25 cellular contexts compared by ENCODE assay signal in the genomic region with DNA sequence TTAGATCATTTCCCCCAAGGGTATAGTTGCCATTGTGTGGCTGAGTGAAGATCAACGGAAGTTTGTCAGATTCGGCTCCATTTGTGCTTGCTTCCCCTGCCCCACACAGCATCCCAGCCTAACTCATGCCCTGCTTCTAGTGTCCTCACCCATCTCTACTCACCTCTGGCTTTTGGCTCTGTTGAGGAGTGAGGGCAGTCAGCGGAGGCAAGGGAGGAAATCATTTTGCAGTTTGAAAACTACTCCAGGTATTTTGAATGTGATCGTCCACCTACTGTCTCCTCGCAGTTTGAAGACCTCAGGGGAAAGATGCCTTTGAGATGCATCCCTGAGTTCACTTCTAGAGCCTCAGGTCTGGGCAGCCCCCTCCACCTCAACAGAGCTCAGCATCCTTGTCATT.
DNase-seq lines count a peak whose midpoint lies in the region; ATAC-seq and TF ChIP-seq lines count a peak whose summit lies in the region.
"Had no signal": no experiment of that assay in that cellular context is flagged by ENCODE, and none has a peak within 500 bp of the region (broad histone marks: within the 10 kb centered on the region; RNA-seq: fewer than 3 reads in every experiment).

No MANE protein-coding gene starts in this region.

- no peak for TF ChIP-seq CTCF in SK-N-SH (IDR thresholded peaks at IDR 0.05)
- no peak for TF ChIP-seq CTCF in ascending aorta (IDR thresholded peaks at IDR 0.05)
- TF ChIP-seq CTCF in tibial artery (IDR thresholded peaks at IDR 0.05), result no peak

- H3K4me2 ChIP-seq in SK-N-SH, result no peak overlapping the region

- no peaks in the 10 kb centered on the region for H4K20me1 ChIP-seq in SK-N-SH (ENCODE audit: insufficient read depth)

- TF ChIP-seq RAD21 in SK-N-SH (IDR thresholded peaks at IDR 0.05; ENCODE audit: low read length), result no peak

- CTCF ChIA-PET in SK-N-SH (lab: Yijun Ruan, JAX), result no interaction called here
- CTCF ChIA-PET in activated CD4-positive, alpha-beta T cell treated with anti-CD3 and anti-CD28 coated beads, Interleukin-2, amount 10 ng/mL, durations not matched to agents 7 days and 5 days (lab: Charles Lee), result interaction anchor here (1.2 kb wide), 1 partner anchor 9 kb away, joined by 3 read pairs; no protein-coding TSS in a partner anchor

- intact Hi-C loops in ascending aorta (cut with DNase I) (no loop called here), tibial artery (cut with DNase I; ENCODE audit: low total_unique reads) (no loop called here)

- no peak for DNase-seq in SK-N-SH
- no peak for DNase-seq in ascending aorta (ENCODE audit: low spot score in 2 of 2)
- DNase-seq in tibial artery, result no peak
- no peak for DNase-seq in ureter (ENCODE audit: low spot score)
- DNase-seq in activated CD4-positive, alpha-beta T cell treated with anti-CD3 and anti-CD28 coated beads, Interleukin-2, amount 10 ng/mL, durations not matched to agents 7 days and 5 days, result no peak
- DNase-seq in NCI-H2029 (lab: John Stamatoyannopoulos, UW), result no peak
- DNase-seq: activated CD4-positive, alpha-beta T cell treated with anti-CD3 and anti-CD28 coated beads for 36 hours; activated effector memory CD4-positive, alpha-beta T cell treated with anti-CD3 and anti-CD28 coated beads, Interleukin-2, amount 50 U/mL, for 16 hours; activated T-cell treated with anti-CD3 and anti-CD28 coated beads, Interleukin-2, amount 50 U/mL, for 1 hour; CD4-positive, alpha-beta T cell; cerebellar nuclear complex; dorsolateral prefrontal cortex; left lung; NCI-H1048; NCI-H187; NCI-H524; NK-92 treated with Interleukin-12 subunit alpha and Interleukin-12 subunit beta, amount 100 ng/mL, for 24 hours; Peyer's patch; retina; stimulated activated CD4-positive, alpha-beta T cell treated with anti-CD3 and anti-CD28 coated beads, Interleukin-4, amount 100 ng/mL, for 1 hour had no signal

- H3K36me3 ChIP-seq in SK-N-SH (replicated peaks in 1 of 2; ENCODE audit: control insufficient read depth in 1 of 2, insufficient read depth in 2 of 2, low read length in 1 of 2), result peaks cover 61 to 72% of the 10 kb centered on the region in 2 experiments
- peaks cover 37 to 73% of the 10 kb centered on the region in 2 donors for H3K36me3 ChIP-seq in ascending aorta
- H3K36me3 ChIP-seq in muscle layer of colon (ENCODE audit: insufficient read depth, low read length), result peaks cover 24% of the 10 kb centered on the region
- H3K36me3 ChIP-seq in tibial artery, result peaks cover 41 to 58% (median 42%) of the 10 kb centered on the region in 3 donors

- H3K4me3 ChIP-seq in SK-N-SH (ENCODE audit: low read depth in 2 of 2, low read length in 1 of 2) (no peak overlapping the region), ascending aorta (no peak overlapping the region), muscle layer of colon (ENCODE audit: low read depth in 1 of 2, low read length in 2 of 2) (no peak overlapping the region), tibial artery (no peak overlapping the region)
- H3K4me3 ChIP-seq: dorsolateral prefrontal cortex, left lung, Peyer's patch had no signal

- H3K9me3 ChIP-seq in SK-N-SH (no peaks in the 10 kb centered on the region), ascending aorta (no peaks in the 10 kb centered on the region), muscle layer of colon (ENCODE audit: low read length) (no peaks in the 10 kb centered on the region), tibial artery (no peaks in the 10 kb centered on the region)
- H3K9me3 ChIP-seq: Peyer's patch had no signal

- H3K9ac ChIP-seq in SK-N-SH (0 out of 2 replicates have a peak overlapping the region, but pooled peaks have one; percentile 4), muscle layer of colon (ENCODE audit: low read length) (no peak overlapping the region)

- H3K4me3 Mint-ChIP-seq in activated CD4-positive, alpha-beta T cell treated with anti-CD3 and anti-CD28 coated beads, Interleukin-2, amount 10 ng/mL, durations not matched to agents 7 days and 5 days, result no peak overlapping the region
- H3K4me3 Mint-ChIP-seq: activated CD4-positive, alpha-beta T cell treated with anti-CD3 and anti-CD28 coated beads for 36 hours; CD4-positive, alpha-beta T cell; natural killer cell treated with Interleukin-12 subunit alpha and Interleukin-12 subunit beta and Interleukin-15 and Interleukin-18, amount 100 ng/mL, for 72 hours; T-helper 1 cell treated with Interleukin-12 subunit alpha and Interleukin-12 subunit beta and Interleukin-4 antibody, amounts not matched to agents 30 μg/mL and 1 μg/mL, for 36 hours had no signal

- H3K79me2 ChIP-seq in SK-N-SH (ENCODE audit: insufficient read depth), result peaks cover 68% of the 10 kb centered on the region

- no peaks in the 10 kb centered on the region for H3K27me3 Mint-ChIP-seq in activated CD4-positive, alpha-beta T cell treated with anti-CD3 and anti-CD28 coated beads, Interleukin-2, amount 10 ng/mL, durations not matched to agents 7 days and 5 days
- H3K27me3 Mint-ChIP-seq: activated CD4-positive, alpha-beta T cell treated with anti-CD3 and anti-CD28 coated beads for 36 hours; CD4-positive, alpha-beta T cell; natural killer cell treated with Interleukin-12 subunit alpha and Interleukin-12 subunit beta and Interleukin-15 and Interleukin-18, amount 100 ng/mL, for 72 hours had no signal

- no peaks in the 10 kb centered on the region for H3K36me3 Mint-ChIP-seq in activated CD4-positive, alpha-beta T cell treated with anti-CD3 and anti-CD28 coated beads, Interleukin-2, amount 10 ng/mL, durations not matched to agents 7 days and 5 days (ENCODE audit: low read depth)

- ATAC-seq in SK-N-SH treated with all-trans-retinoic acid at 6 μM for 48 hours, result no peak
- ATAC-seq: activated CD4-positive, alpha-beta T cell treated with anti-CD3 and anti-CD28 coated beads for 36 hours; natural killer cell treated with Interleukin-12 subunit alpha and Interleukin-12 subunit beta and Interleukin-15 and Interleukin-18, amount 100 ng/mL, for 72 hours had no signal

- TF ChIP-seq EP300 in SK-N-SH (IDR thresholded peaks at IDR 0.05; ENCODE audit: borderline replicate concordance in 1 of 2, low read depth in 1 of 2, low read length in 1 of 2), result no peak

- H3K27me3 ChIP-seq in SK-N-SH (ENCODE audit: insufficient read depth), result no peaks in the 10 kb centered on the region
- no peaks in the 10 kb centered on the region for H3K27me3 ChIP-seq in ascending aorta
- no peaks in the 10 kb centered on the region for H3K27me3 ChIP-seq in muscle layer of colon (ENCODE audit: control insufficient read depth in 1 of 2, insufficient read depth in 2 of 2, low read length in 2 of 2)
- no peaks in the 10 kb centered on the region for H3K27me3 ChIP-seq in tibial artery
- H3K27me3 ChIP-seq: dorsolateral prefrontal cortex, left lung, Peyer's patch had no signal

- no peak overlapping the region for H3K27ac Mint-ChIP-seq in activated CD4-positive, alpha-beta T cell treated with anti-CD3 and anti-CD28 coated beads, Interleukin-2, amount 10 ng/mL, durations not matched to agents 7 days and 5 days
- H3K27ac Mint-ChIP-seq: activated CD4-positive, alpha-beta T cell treated with anti-CD3 and anti-CD28 coated beads for 36 hours; CD4-positive, alpha-beta T cell; natural killer cell treated with Interleukin-12 subunit alpha and Interleukin-12 subunit beta and Interleukin-15 and Interleukin-18, amount 100 ng/mL, for 72 hours; T-helper 1 cell treated with Interleukin-12 subunit alpha and Interleukin-12 subunit beta and Interleukin-4 antibody, amounts not matched to agents 30 μg/mL and 1 μg/mL, for 36 hours had no signal

- H3K4me1 ChIP-seq in SK-N-SH (ENCODE audit: control insufficient read depth in 1 of 2, insufficient read depth in 2 of 2, low read depth in 1 of 2, low read length in 1 of 2) (peaks cover 0 to 79% of the 10 kb centered on the region in 2 experiments), ascending aorta (peaks cover 16 to 65% of the 10 kb centered on the region in 2 donors), muscle layer of colon (ENCODE audit: insufficient read depth, low read length) (peaks cover 72% of the 10 kb centered on the region), tibial artery (peaks cover 0 to 87% (median 53%) of the 10 kb centered on the region in 4 donors)
- H3K4me1 ChIP-seq: Peyer's patch had no signal

- H2AFZ ChIP-seq in SK-N-SH (ENCODE audit: low read depth), result no peak overlapping the region

- H3K9me2 ChIP-seq in SK-N-SH, result no peaks in the 10 kb centered on the region

- no peaks in the 10 kb centered on the region for H3K4me1 Mint-ChIP-seq in activated CD4-positive, alpha-beta T cell treated with anti-CD3 and anti-CD28 coated beads, Interleukin-2, amount 10 ng/mL, durations not matched to agents 7 days and 5 days
- H3K4me1 Mint-ChIP-seq: activated CD4-positive, alpha-beta T cell treated with anti-CD3 and anti-CD28 coated beads for 36 hours had no signal

- H3K27ac ChIP-seq in SK-N-SH (ENCODE audit: low read depth in 2 of 2, low read length in 1 of 2) (peak overlapping the region in 1 of 2 experiments; percentile 91; a peak in 2 of 4 replicates), ascending aorta (peak overlapping the region; percentile 16 to 88), muscle layer of colon (ENCODE audit: low read depth, low read length) (peak overlapping the region; percentile 28), tibial artery (peak overlapping the region; percentile 74 to 75)
- H3K27ac ChIP-seq: 22Rv1, dorsolateral prefrontal cortex, left lung had no signal

- H3K9me3 Mint-ChIP-seq in activated CD4-positive, alpha-beta T cell treated with anti-CD3 and anti-CD28 coated beads, Interleukin-2, amount 10 ng/mL, durations not matched to agents 7 days and 5 days, result peaks cover 8% of the 10 kb centered on the region
- H3K9me3 Mint-ChIP-seq: natural killer cell treated with Interleukin-12 subunit alpha and Interleukin-12 subunit beta and Interleukin-15 and Interleukin-18, amount 100 ng/mL, for 72 hours had no signal

- 83% methylated on average over 5 of the region's 5 CpGs for WGBS in SK-N-SH (ENCODE audit: low lambda C conversion rate)

- POLR2A ChIA-PET in SK-N-SH (lab: Yijun Ruan, JAX), result no interaction called here
- POLR2A ChIA-PET in activated CD4-positive, alpha-beta T cell treated with anti-CD3 and anti-CD28 coated beads, Interleukin-2, amount 10 ng/mL, durations not matched to agents 7 days and 5 days (lab: Charles Lee), result no interaction called here

- H3F3A ChIP-seq in SK-N-SH (replicated peaks; ENCODE audit: insufficient read depth), result peaks cover 92% of the 10 kb centered on the region

TF ChIP-seq in SK-N-SH, 30 proteins besides CTCF, POLR2A, EP300 and RAD21 (continues in another document):
- TF ChIP-seq FOSL2 (IDR thresholded peaks at IDR 0.05; ENCODE audit: borderline replicate concordance, low read depth), result no peak
